Comparison of ENCODE assay signal across 1 cellular context in the genomic region with DNA sequence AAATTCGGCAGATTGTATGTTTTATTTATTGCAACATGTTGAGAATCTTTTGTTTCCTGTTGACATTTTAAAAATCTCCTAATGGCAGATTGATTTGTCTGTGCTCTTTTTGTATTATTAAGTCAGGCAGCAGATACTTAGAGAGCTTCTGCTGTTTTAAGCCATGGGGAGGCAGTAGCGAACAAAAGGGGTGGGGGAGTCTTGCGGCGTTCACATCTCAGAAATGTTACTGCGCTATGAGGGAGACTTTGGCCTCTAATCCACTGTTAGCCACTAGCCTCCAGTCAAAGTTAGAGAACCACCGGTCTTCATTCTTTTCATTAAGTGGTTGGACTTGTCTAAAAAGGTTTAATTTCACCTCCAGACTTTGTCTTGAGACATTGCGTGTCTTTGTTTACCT.
TF ChIP-seq lines count a peak whose summit lies in the region.

No MANE protein-coding gene starts in this region.

TF ChIP-seq in K562, 482 proteins besides CTCF, POLR2A, EP300 and RAD21 (continued from another document and continues in another):
- no peak for TF ChIP-seq ZBTB9 (CRISPR knock-in tag; IDR thresholded peaks at IDR 0.05)
- TF ChIP-seq CC2D1A (IDR thresholded peaks at IDR 0.05) = peak; percentile 74
- TF ChIP-seq ZNF785 (CRISPR knock-in tag; IDR thresholded peaks at IDR 0.05) = no peak
- TF ChIP-seq E2F3 (CRISPR knock-in tag; IDR thresholded peaks at IDR 0.05) = no peak
- TF ChIP-seq MITF (IDR thresholded peaks at IDR 0.05) = no peak
- TF ChIP-seq NRF1 (conservative IDR thresholded peaks at IDR 0.05 in 1 of 2, IDR thresholded peaks at IDR 0.05 in 1 of 2) = no peak
- no peak for TF ChIP-seq SMAD4 (CRISPR knock-in tag; conservative IDR thresholded peaks at IDR 0.05)
- TF ChIP-seq ZNF764 (CRISPR knock-in tag; IDR thresholded peaks at IDR 0.05; ENCODE audit: low read depth) = peak; percentile 78
- TF ChIP-seq ILF3 (IDR thresholded peaks at IDR 0.05; ENCODE audit: borderline replicate concordance) = no peak
- TF ChIP-seq TEAD2 (tag; IDR thresholded peaks at IDR 0.05) = peak; percentile 35; the same call in 1 of the 2 replicates
- TF ChIP-seq TAF7 (tag; IDR thresholded peaks at IDR 0.05) = no peak
- no peak for TF ChIP-seq ZC3H8 (IDR thresholded peaks at IDR 0.05)
- no peak for TF ChIP-seq RB1 (IDR thresholded peaks at IDR 0.05; ENCODE audit: low read depth)
- TF ChIP-seq TCF15 (CRISPR knock-in tag; IDR thresholded peaks at IDR 0.05) = no peak
- no peak for TF ChIP-seq SMC3 (conservative IDR thresholded peaks at IDR 0.05; ENCODE audit: insufficient read depth, low read depth, low read length)
- no peak for TF ChIP-seq FOXP4 (CRISPR knock-in tag; IDR thresholded peaks at IDR 0.05; ENCODE audit: borderline replicate concordance)
- no peak for TF ChIP-seq PHB (CRISPR knock-in tag; IDR thresholded peaks at IDR 0.05)
- no peak for TF ChIP-seq POLR3G (IDR thresholded peaks at IDR 0.05; ENCODE audit: extremely low read depth, insufficient read length, insufficient replicate concordance)
- peak; percentile 34; the same call in 1 of the 2 replicates for TF ChIP-seq CEBPB (tag; IDR thresholded peaks at IDR 0.05)
- no peak for TF ChIP-seq PREB (CRISPR knock-in tag; IDR thresholded peaks at IDR 0.05)
- no peak for TF ChIP-seq ZNF655 (CRISPR knock-in tag; IDR thresholded peaks at IDR 0.05)
- TF ChIP-seq RBM39 (optimal IDR thresholded peaks at IDR 0.05; ENCODE audit: low read depth, low read length) = no peak
- TF ChIP-seq BRCA1 (IDR thresholded peaks at IDR 0.05) = no peak
- TF ChIP-seq BRCA1 (CRISPR knock-in tag; IDR thresholded peaks at IDR 0.05) = no peak
- TF ChIP-seq POLR2B (IDR thresholded peaks at IDR 0.05; ENCODE audit: low read depth, partially characterized antibody) = no peak
- no peak for TF ChIP-seq ZNF589 (CRISPR knock-in tag; IDR thresholded peaks at IDR 0.05; ENCODE audit: low read depth)
- no peak for TF ChIP-seq RFX7 (CRISPR knock-in tag; IDR thresholded peaks at IDR 0.05)
- no peak for TF ChIP-seq ZNF280A (IDR thresholded peaks at IDR 0.05; ENCODE audit: low read depth, partially characterized antibody)
- no peak for TF ChIP-seq SP2 (IDR thresholded peaks at IDR 0.05; ENCODE audit: extremely low read depth, low read depth, low read length, poor library complexity, severe bottlenecking)
- TF ChIP-seq, protein P1, sequence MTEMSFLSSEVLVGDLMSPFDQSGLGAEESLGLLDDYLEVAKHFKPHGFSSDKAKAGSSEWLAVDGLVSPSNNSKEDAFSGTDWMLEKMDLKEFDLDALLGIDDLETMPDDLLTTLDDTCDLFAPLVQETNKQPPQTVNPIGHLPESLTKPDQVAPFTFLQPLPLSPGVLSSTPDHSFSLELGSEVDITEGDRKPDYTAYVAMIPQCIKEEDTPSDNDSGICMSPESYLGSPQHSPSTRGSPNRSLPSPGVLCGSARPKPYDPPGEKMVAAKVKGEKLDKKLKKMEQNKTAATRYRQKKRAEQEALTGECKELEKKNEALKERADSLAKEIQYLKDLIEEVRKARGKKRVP (CRISPR knock-in tag; IDR thresholded peaks at IDR 0.05) = no peak
- TF ChIP-seq, protein P2, sequence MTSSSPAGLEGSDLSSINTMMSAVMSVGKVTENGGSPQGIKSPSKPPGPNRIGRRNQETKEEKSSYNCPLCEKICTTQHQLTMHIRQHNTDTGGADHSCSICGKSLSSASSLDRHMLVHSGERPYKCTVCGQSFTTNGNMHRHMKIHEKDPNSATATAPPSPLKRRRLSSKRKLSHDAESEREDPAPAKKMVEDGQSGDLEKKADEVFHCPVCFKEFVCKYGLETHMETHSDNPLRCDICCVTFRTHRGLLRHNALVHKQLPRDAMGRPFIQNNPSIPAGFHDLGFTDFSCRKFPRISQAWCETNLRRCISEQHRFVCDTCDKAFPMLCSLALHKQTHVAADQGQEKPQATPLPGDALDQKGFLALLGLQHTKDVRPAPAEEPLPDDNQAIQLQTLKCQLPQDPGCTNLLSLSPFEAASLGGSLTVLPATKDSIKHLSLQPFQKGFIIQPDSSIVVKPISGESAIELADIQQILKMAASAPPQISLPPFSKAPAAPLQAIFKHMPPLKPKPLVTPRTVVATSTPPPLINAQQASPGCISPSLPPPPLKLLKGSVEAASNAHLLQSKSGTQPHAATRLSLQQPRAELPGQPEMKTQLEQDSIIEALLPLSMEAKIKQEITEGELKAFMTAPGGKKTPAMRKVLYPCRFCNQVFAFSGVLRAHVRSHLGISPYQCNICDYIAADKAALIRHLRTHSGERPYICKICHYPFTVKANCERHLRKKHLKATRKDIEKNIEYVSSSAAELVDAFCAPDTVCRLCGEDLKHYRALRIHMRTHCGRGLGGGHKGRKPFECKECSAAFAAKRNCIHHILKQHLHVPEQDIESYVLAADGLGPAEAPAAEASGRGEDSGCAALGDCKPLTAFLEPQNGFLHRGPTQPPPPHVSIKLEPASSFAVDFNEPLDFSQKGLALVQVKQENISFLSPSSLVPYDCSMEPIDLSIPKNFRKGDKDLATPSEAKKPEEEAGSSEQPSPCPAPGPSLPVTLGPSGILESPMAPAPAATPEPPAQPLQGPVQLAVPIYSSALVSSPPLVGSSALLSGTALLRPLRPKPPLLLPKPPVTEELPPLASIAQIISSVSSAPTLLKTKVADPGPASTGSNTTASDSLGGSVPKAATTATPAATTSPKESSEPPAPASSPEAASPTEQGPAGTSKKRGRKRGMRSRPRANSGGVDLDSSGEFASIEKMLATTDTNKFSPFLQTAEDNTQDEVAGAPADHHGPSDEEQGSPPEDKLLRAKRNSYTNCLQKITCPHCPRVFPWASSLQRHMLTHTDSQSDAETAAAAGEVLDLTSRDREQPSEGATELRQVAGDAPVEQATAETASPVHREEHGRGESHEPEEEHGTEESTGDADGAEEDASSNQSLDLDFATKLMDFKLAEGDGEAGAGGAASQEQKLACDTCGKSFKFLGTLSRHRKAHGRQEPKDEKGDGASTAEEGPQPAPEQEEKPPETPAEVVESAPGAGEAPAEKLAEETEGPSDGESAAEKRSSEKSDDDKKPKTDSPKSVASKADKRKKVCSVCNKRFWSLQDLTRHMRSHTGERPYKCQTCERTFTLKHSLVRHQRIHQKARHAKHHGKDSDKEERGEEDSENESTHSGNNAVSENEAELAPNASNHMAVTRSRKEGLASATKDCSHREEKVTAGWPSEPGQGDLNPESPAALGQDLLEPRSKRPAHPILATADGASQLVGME (CRISPR knock-in tag; IDR thresholded peaks at IDR 0.05) = no peak
- no peak for TF ChIP-seq TEAD4 (IDR thresholded peaks at IDR 0.05; ENCODE audit: low read length)
- no peak for TF ChIP-seq TEAD4 (CRISPR knock-in tag; IDR thresholded peaks at IDR 0.05; ENCODE audit: borderline replicate concordance)
- no peak for TF ChIP-seq ZSCAN29 (IDR thresholded peaks at IDR 0.05)
- no peak for TF ChIP-seq PTRF (tag; IDR thresholded peaks at IDR 0.05)
- TF ChIP-seq HDAC1 (IDR thresholded peaks at IDR 0.05) = no peak
- TF ChIP-seq HMGXB4 (CRISPR knock-in tag; IDR thresholded peaks at IDR 0.05) = no peak
- TF ChIP-seq ZNF347 (CRISPR knock-in tag; IDR thresholded peaks at IDR 0.05; ENCODE audit: low read depth) = no peak
- TF ChIP-seq, protein P3, sequence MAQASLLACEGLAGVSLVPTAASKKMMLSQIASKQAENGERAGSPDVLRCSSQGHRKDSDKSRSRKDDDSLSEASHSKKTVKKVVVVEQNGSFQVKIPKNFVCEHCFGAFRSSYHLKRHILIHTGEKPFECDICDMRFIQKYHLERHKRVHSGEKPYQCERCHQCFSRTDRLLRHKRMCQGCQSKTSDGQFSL (CRISPR knock-in tag; IDR thresholded peaks at IDR 0.05) = peak; percentile 74
- TF ChIP-seq, protein P3 (tag; IDR thresholded peaks at IDR 0.05) = peak in 1 of 2 experiments; percentile 42; a peak in 1 of 4 replicates
- TF ChIP-seq ZKSCAN1 (IDR thresholded peaks at IDR 0.05; ENCODE audit: low read depth, low read length) = no peak
- TF ChIP-seq ZFP36 (IDR thresholded peaks at IDR 0.05; ENCODE audit: low read depth, low read length, partially characterized antibody) = no peak
- TF ChIP-seq SLC30A9 (CRISPR knock-in tag; IDR thresholded peaks at IDR 0.05) = no peak
- no peak for TF ChIP-seq BDP1 (IDR thresholded peaks at IDR 0.05; ENCODE audit: insufficient read depth, insufficient read length)
